In genomic region chr17:57927048-57927723, GRCh38 we compare ENCODE assay signal across 10 cellular contexts. TPM values are rescaled to one million over a fixed set of nuclear protein-coding genes. Genes with fewer than 3 reads are reported as not detected.
DNase-seq lines count a peak whose midpoint lies in the region; ATAC-seq and TF ChIP-seq lines count a peak whose summit lies in the region.
"Had no signal": no experiment of that assay in that cellular context is flagged by ENCODE, and none has a peak within 500 bp of the region (broad histone marks: within the 10 kb centered on the region; RNA-seq: fewer than 3 reads in every experiment).

No MANE protein-coding gene starts in this region.

- TF ChIP-seq CTCF in BJ (IDR thresholded peaks at IDR 0.05; ENCODE audit: insufficient read depth, low read depth, low read length) (no peak), mucosa of descending colon (IDR thresholded peaks at IDR 0.05) (no peak), omental fat pad (IDR thresholded peaks at IDR 0.05) (no peak)

- peaks cover 7% of the 10 kb centered on the region for H3K27me3 Mint-ChIP-seq in dendritic cell treated with granulocyte-macrophage colony-stimulating factor and Interleukin-4, amounts not matched to agents 40 ng/mL and 50 ng/mL, for 4 days

- no peak overlapping the region for H3K4me3 ChIP-seq in BJ (ENCODE audit: low read depth, low read length)
- H3K4me3 ChIP-seq in mucosa of descending colon, result no peak overlapping the region
- H3K4me3 ChIP-seq: tibial artery had no signal

- H3K9me3 ChIP-seq in mucosa of descending colon, result no peaks in the 10 kb centered on the region
- H3K9me3 ChIP-seq: tibial artery had no signal

- H3K27ac Mint-ChIP-seq in dendritic cell treated with granulocyte-macrophage colony-stimulating factor and Interleukin-4, amounts not matched to agents 40 ng/mL and 50 ng/mL, for 4 days, result peak overlapping the region; percentile 39

- H3K9me3 Mint-ChIP-seq in dendritic cell treated with granulocyte-macrophage colony-stimulating factor and Interleukin-4, amounts not matched to agents 40 ng/mL and 50 ng/mL, for 4 days, result no peaks in the 10 kb centered on the region

- DNase-seq in BJ (ENCODE audit: low read depth) (peak; percentile 53), NCI-H2171 (lab: John Stamatoyannopoulos, UW) (peak; percentile 90), mucosa of descending colon (peak in 1 of 3 donors; percentile 62), cerebellar nuclear complex (lab: John Stamatoyannopoulos, UW) (no peak), omental fat pad (ENCODE audit: low spot score) (no peak)
- DNase-seq: NCI-H1930 had no signal

- CTCF ChIA-PET in BJ (lab: Yijun Ruan, JAX), result interaction anchor here (0.6 to 1.5 kb wide), 4 partner anchors 9 to 35 kb away, joined by 3 read pairs; no protein-coding TSS in a partner anchor

- intact Hi-C loops in dendritic cell treated with granulocyte-macrophage colony-stimulating factor and Interleukin-4, amounts not matched to agents 40 ng/mL and 50 ng/mL, for 4 days (cut with micrococcal nuclease), result no loop called here
- intact Hi-C loops in mucosa of descending colon (cut with DNase I, micrococcal nuclease), result no loop called here

- H3K4me3 Mint-ChIP-seq in dendritic cell treated with granulocyte-macrophage colony-stimulating factor and Interleukin-4, amounts not matched to agents 40 ng/mL and 50 ng/mL, for 4 days, result no peak overlapping the region

- H3K4me1 ChIP-seq in mucosa of descending colon (ENCODE audit: low read depth), result peaks cover 23% of the 10 kb centered on the region

- H3K36me3 ChIP-seq in BJ (ENCODE audit: control insufficient read depth, insufficient read depth, low read length) (no peaks in the 10 kb centered on the region), mucosa of descending colon (ENCODE audit: low read depth) (no peaks in the 10 kb centered on the region)
- H3K36me3 ChIP-seq: tibial artery had no signal

- H3K27me3 ChIP-seq in BJ (ENCODE audit: control insufficient read depth, insufficient read depth, low read length), result no peaks in the 10 kb centered on the region
- H3K27me3 ChIP-seq: tibial artery had no signal

- ATAC-seq in mucosa of descending colon (peak; percentile 90), HG03460 (IDR thresholded peaks at IDR 0.05; ENCODE audit: unreplicated experiment) (no peak), GM19324 (IDR thresholded peaks at IDR 0.05; ENCODE audit: low FRiP score, unreplicated experiment) (no peak), omental fat pad (ENCODE audit: low FRiP score) (no peak)

- H3K4me1 Mint-ChIP-seq in dendritic cell treated with granulocyte-macrophage colony-stimulating factor and Interleukin-4, amounts not matched to agents 40 ng/mL and 50 ng/mL, for 4 days (ENCODE audit: low read depth), result peaks cover 47% of the 10 kb centered on the region

- H3K36me3 Mint-ChIP-seq in dendritic cell treated with granulocyte-macrophage colony-stimulating factor and Interleukin-4, amounts not matched to agents 40 ng/mL and 50 ng/mL, for 4 days (ENCODE audit: low read depth), result peaks cover 39% of the 10 kb centered on the region

- POLR2A ChIA-PET in BJ (lab: Charles Lee), result interaction anchor here (0.7 kb wide), 1 partner anchor 48 kb away, joined by 14 read pairs; no protein-coding TSS in a partner anchor

RNA-seq across cellular contexts. Expression of gene CUEDC1, which starts 28.0 kb away (rescaled TPM):
- 27.3 and 48.5 TPM in 2 replicates for polyA plus RNA-seq in BJ (2011; rRNA removed)
- 16.1 and 22.1 TPM in 2 replicates for polyA minus RNA-seq in BJ (2011; rRNA and poly(A)+ RNA removed)
- total RNA-seq in mucosa of descending colon (10 to 100 TPM; 23.5 to 46.8 (median 23.6) TPM), omental fat pad (10 to 100 TPM; 17.1 to 25.7 (median 22.1) TPM)

Comparison
In these comparisons a context has a peak if more than half of its experiments do, and no peak if none do; other contexts are left out.
1. DNase-seq: peak in BJ (single experiment) and NCI-H2171 (single experiment); none in cerebellar nuclear complex (0 of 2) and omental fat pad (single experiment).